2 cellular contexts compared by ENCODE assay signal in the genomic region with DNA sequence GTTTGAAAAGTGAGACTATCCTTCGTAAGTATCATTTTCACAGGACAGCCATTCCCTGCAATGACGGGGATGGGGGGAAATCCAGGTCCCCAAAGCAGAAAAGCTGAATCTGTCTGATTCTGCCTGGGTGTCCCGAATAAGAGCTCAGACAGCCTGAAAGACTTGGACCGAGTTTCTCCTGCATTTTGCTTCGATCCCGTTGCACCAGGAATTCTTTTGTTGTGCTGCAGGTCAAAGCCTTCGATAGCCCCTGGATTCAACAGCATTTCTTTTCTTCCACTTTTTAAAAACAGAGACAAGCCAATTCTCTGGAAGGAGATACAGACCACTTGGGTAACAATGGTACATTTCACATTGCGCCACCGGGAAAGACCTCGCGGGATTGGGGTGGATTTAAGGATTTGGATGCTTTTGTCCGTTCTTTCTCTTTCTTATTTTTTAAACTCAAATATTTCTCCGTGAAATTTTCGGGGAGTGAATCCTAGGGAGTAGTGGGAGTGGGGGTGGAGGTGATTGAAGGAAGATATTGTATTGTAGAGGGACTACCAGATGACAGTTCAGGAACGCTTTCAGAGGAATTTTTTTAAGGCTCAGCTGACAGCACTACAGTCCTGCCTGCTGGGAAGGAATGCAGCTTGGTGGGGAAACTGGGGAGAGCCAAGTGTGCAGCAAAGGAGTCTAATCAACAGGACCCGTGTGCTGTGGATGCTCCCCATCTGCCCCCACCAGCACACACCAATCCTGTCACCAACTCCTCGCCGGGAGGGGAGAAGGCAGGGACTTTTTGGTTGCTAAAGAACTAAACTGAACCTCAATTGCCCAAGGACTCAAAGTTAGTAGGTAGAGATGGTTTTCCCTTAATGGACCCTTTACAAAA.
TF ChIP-seq lines count a peak whose summit lies in the region.

No MANE protein-coding gene starts in this region.

TF ChIP-seq in A549, 52 proteins besides CTCF, POLR2A, EP300 and RAD21:
- TF ChIP-seq, protein P1, sequence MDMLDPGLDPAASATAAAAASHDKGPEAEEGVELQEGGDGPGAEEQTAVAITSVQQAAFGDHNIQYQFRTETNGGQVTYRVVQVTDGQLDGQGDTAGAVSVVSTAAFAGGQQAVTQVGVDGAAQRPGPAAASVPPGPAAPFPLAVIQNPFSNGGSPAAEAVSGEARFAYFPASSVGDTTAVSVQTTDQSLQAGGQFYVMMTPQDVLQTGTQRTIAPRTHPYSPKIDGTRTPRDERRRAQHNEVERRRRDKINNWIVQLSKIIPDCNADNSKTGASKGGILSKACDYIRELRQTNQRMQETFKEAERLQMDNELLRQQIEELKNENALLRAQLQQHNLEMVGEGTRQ (IDR thresholded peaks at IDR 0.05) = no peak
- TF ChIP-seq RNF2 (IDR thresholded peaks at IDR 0.05; ENCODE audit: borderline replicate concordance, low read depth) (peak; percentile 96; the same call in 1 of the 2 replicates), ZC3H11A (IDR thresholded peaks at IDR 0.05) (no peak), CBX8 (IDR thresholded peaks at IDR 0.05) (peak; percentile 92; the same call in 1 of the 2 replicates), MAFK (IDR thresholded peaks at IDR 0.05; ENCODE audit: partially characterized antibody) (no peak), CEBPB (IDR thresholded peaks at IDR 0.05) (no peak), ZFP36 (IDR thresholded peaks at IDR 0.05; ENCODE audit: borderline replicate concordance, partially characterized antibody) (peak; percentile 11)

TF ChIP-seq in H1, 55 proteins besides CTCF, POLR2A, EP300 and RAD21:
- peak; percentile 84 for TF ChIP-seq TEAD4 (IDR thresholded peaks at IDR 0.05; ENCODE audit: low read depth, low read length)
- TF ChIP-seq JUND (IDR thresholded peaks at IDR 0.05; ENCODE audit: low read length) = no peak
- peak; percentile 81 to 86; a peak in 2 of 4 replicates for TF ChIP-seq SIN3A (conservative IDR thresholded peaks at IDR 0.05 in 1 of 2, IDR thresholded peaks at IDR 0.05 in 1 of 2; ENCODE audit: low read depth in 1 of 2, low read length in 2 of 2)
